Comparison of ENCODE assay signal across 10 cellular contexts in the genomic region with DNA sequence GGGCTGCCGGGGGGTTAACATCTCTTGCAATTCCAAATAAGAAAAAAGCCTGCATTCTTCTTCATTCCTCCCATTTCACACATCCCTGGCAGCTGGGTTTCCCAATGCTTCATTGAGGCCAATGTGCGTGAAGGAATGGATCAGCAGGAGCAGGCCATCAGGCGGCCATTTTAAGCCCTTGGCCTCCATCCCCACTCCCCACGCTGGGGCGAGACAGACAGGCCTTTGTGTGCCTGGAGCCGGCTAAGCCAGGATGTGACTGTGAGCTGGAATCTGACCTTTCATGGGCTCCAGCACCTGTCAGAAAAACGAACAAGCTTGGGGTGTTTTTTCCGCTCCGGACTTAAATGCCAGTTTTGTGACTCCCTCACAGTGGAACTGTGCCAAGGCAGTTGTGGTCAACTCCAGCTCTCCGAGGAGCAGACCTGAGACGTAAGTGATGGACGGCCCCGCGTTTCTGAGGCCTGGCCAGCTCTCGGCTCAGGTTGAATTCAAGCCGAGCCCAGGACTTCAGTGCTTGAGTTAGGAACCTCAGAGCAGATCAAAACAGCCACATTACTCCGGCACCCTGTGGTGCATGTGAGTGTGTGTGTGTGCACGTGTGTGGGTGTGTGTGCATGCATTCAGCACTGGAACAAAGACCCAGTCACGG.
DNase-seq lines count a peak whose midpoint lies in the region; ATAC-seq, FAIRE-seq and TF ChIP-seq lines count a peak whose summit lies in the region.
"Had no signal": no experiment of that assay in that cellular context is flagged by ENCODE, and none has a peak within 500 bp of the region (broad histone marks: within the 10 kb centered on the region; RNA-seq: fewer than 3 reads in every experiment).

No MANE protein-coding gene starts in this region.

- H3K4me3 Mint-ChIP-seq in activated CD4-positive, alpha-beta T cell treated with anti-CD3 and anti-CD28 coated beads for 36 hours, result no peak overlapping the region
- no peak overlapping the region for H3K4me3 Mint-ChIP-seq in activated CD4-positive, alpha-beta T cell treated with anti-CD3 and anti-CD28 coated beads, Interleukin-2, amount 10 ng/mL, durations not matched to agents 7 days and 5 days
- no peak overlapping the region for H3K4me3 Mint-ChIP-seq in CD4-positive, alpha-beta memory T cell

- WGBS in K562 (ENCODE audit: insufficient coverage, low coverage, missing lambda C conversion rate), result 25% methylated on average over 16 of the region's 19 CpGs
- WGBS in right cardiac atrium, result 73% methylated on average over 19 of the region's 19 CpGs

- H3K79me2 ChIP-seq in K562 (ENCODE audit: control insufficient read depth, insufficient read depth, low read length), result no peaks in the 10 kb centered on the region

- peaks cover 2% of the 10 kb centered on the region; the same call in 1 of the 2 replicates for H3K9me3 ChIP-seq in K562 (replicated peaks; ENCODE audit: control insufficient read depth, insufficient read depth, low read depth, low read length)
- H3K9me3 ChIP-seq in right cardiac atrium (ENCODE audit: control insufficient read depth, low read length), result peaks cover 2% of the 10 kb centered on the region
- H3K9me3 ChIP-seq in CD4-positive, alpha-beta memory T cell (ENCODE audit: control insufficient read depth in 1 of 2, low read length in 2 of 2), result peaks cover 0 to 4% of the 10 kb centered on the region in 2 donors

- H3K4me3 ChIP-seq in HFF-Myc (replicated peaks; ENCODE audit: low read depth, low read length), result no peak overlapping the region
- no peak overlapping the region for H3K4me3 ChIP-seq in K562
- H3K4me3 ChIP-seq in right cardiac atrium (ENCODE audit: low read length), result no peak overlapping the region
- H3K4me3 ChIP-seq in rectal smooth muscle tissue (ENCODE audit: low read length), result no peak overlapping the region
- no peak overlapping the region for H3K4me3 ChIP-seq in CD4-positive, alpha-beta memory T cell (ENCODE audit: low read length in 2 of 2)

- in situ Hi-C loops in K562 (cut with MboI), result no loop called here

- H3K36me3 Mint-ChIP-seq in activated CD4-positive, alpha-beta T cell treated with anti-CD3 and anti-CD28 coated beads for 36 hours (ENCODE audit: low read depth), result no peaks in the 10 kb centered on the region
- H3K36me3 Mint-ChIP-seq in activated CD4-positive, alpha-beta T cell treated with anti-CD3 and anti-CD28 coated beads, Interleukin-2, amount 10 ng/mL, durations not matched to agents 7 days and 5 days (ENCODE audit: low read depth), result no peaks in the 10 kb centered on the region
- peaks cover 3 to 7% of the 10 kb centered on the region in 2 donors for H3K36me3 Mint-ChIP-seq in CD4-positive, alpha-beta memory T cell

- H3K9me1 ChIP-seq in K562 (ENCODE audit: control insufficient read depth, insufficient read depth, low read length), result no peaks in the 10 kb centered on the region

- no peak for TF ChIP-seq RAD21 in K562 (CRISPR knock-in tag; conservative IDR thresholded peaks at IDR 0.05 in 1 of 2, IDR thresholded peaks at IDR 0.05 in 1 of 2)

- H3K27me3 ChIP-seq in K562 (ENCODE audit: control insufficient read depth in 2 of 2, insufficient read depth in 2 of 2, low read length in 2 of 2) (no peaks in the 10 kb centered on the region; a peak in 1 of 5 replicates), right cardiac atrium (ENCODE audit: control insufficient read depth, insufficient read depth) (no peaks in the 10 kb centered on the region), rectal smooth muscle tissue (ENCODE audit: control insufficient read depth, insufficient read depth, low read length) (no peaks in the 10 kb centered on the region)
- H3K27me3 ChIP-seq in CD4-positive, alpha-beta memory T cell (ENCODE audit: insufficient read depth, low read length), result no peaks in the 10 kb centered on the region
- H3K27me3 ChIP-seq: foreskin keratinocyte had no signal

- no peak for FAIRE-seq in K562 (lab: Jason Lieb, UNC)

- peaks cover 16% of the 10 kb centered on the region for H3K9me3 Mint-ChIP-seq in activated CD4-positive, alpha-beta T cell treated with anti-CD3 and anti-CD28 coated beads for 36 hours (ENCODE audit: low read depth)
- H3K9me3 Mint-ChIP-seq in activated CD4-positive, alpha-beta T cell treated with anti-CD3 and anti-CD28 coated beads, Interleukin-2, amount 10 ng/mL, durations not matched to agents 7 days and 5 days, result peaks cover 21% of the 10 kb centered on the region
- H3K9me3 Mint-ChIP-seq in CD4-positive, alpha-beta memory T cell, result peaks cover 6 to 26% (median 18%) of the 10 kb centered on the region in 8 donors

- H3K4me1 ChIP-seq in K562 (replicated peaks in 1 of 2; ENCODE audit: control insufficient read depth in 2 of 2, insufficient read depth in 2 of 2, low read length in 2 of 2) (no peaks in the 10 kb centered on the region; a peak in 2 of 5 replicates), right cardiac atrium (ENCODE audit: control insufficient read depth, insufficient read depth, low read length) (no peaks in the 10 kb centered on the region), rectal smooth muscle tissue (ENCODE audit: control insufficient read depth, insufficient read depth, low read length) (peaks cover 4% of the 10 kb centered on the region)
- no peaks in the 10 kb centered on the region for H3K4me1 ChIP-seq in CD4-positive, alpha-beta memory T cell (ENCODE audit: insufficient read depth, low read length)

- TF ChIP-seq EP300 in K562 (IDR thresholded peaks at IDR 0.05; ENCODE audit: low read length), result no peak

- no peak for ATAC-seq in K562
- ATAC-seq in right cardiac atrium, result peak; percentile 41 to 81
- no peak for ATAC-seq in activated CD4-positive, alpha-beta T cell treated with anti-CD3 and anti-CD28 coated beads for 36 hours
- ATAC-seq: foreskin keratinocyte had no signal

- H3K4me1 Mint-ChIP-seq in activated CD4-positive, alpha-beta T cell treated with anti-CD3 and anti-CD28 coated beads for 36 hours, result no peaks in the 10 kb centered on the region
- H3K4me1 Mint-ChIP-seq in activated CD4-positive, alpha-beta T cell treated with anti-CD3 and anti-CD28 coated beads, Interleukin-2, amount 10 ng/mL, durations not matched to agents 7 days and 5 days, result no peaks in the 10 kb centered on the region
- H3K4me1 Mint-ChIP-seq in CD4-positive, alpha-beta memory T cell, result no peaks in the 10 kb centered on the region

- TF ChIP-seq POLR2A in K562 (conservative IDR thresholded peaks at IDR 0.05), result no peak

- intact Hi-C loops in K562 (cut with micrococcal nuclease), result no loop called here
- intact Hi-C loops in right cardiac atrium (cut with DNase I), result no loop called here
- intact Hi-C loops in activated CD4-positive, alpha-beta T cell treated with anti-CD3 and anti-CD28 coated beads for 36 hours (cut with DNase I, micrococcal nuclease), result no loop called here
- intact Hi-C loops in CD4-positive, alpha-beta memory T cell (cut with micrococcal nuclease), result no loop called here

- POLR2A ChIA-PET in K562 (lab: Yijun Ruan, JAX), result interaction anchor here (0.6 to 1.1 kb wide), 2 partner anchors 8 to 162 kb away, joined by 3 read pairs; no protein-coding TSS in a partner anchor
- POLR2A ChIA-PET in activated CD4-positive, alpha-beta T cell treated with anti-CD3 and anti-CD28 coated beads for 36 hours (lab: Charles Lee), result no interaction called here
- POLR2A ChIA-PET in activated CD4-positive, alpha-beta T cell treated with anti-CD3 and anti-CD28 coated beads, Interleukin-2, amount 10 ng/mL, durations not matched to agents 7 days and 5 days (lab: Charles Lee), result no interaction called here
- POLR2A ChIA-PET in CD4-positive, alpha-beta memory T cell (lab: Charles Lee; ENCODE audit: partially characterized antibody), result no interaction called here

- no peak overlapping the region for H3K27ac Mint-ChIP-seq in activated CD4-positive, alpha-beta T cell treated with anti-CD3 and anti-CD28 coated beads for 36 hours
- H3K27ac Mint-ChIP-seq in activated CD4-positive, alpha-beta T cell treated with anti-CD3 and anti-CD28 coated beads, Interleukin-2, amount 10 ng/mL, durations not matched to agents 7 days and 5 days, result no peak overlapping the region
- no peak overlapping the region for H3K27ac Mint-ChIP-seq in CD4-positive, alpha-beta memory T cell

- H2AFZ ChIP-seq in K562 (ENCODE audit: low read depth, low read length), result peak overlapping the region; percentile 72

- H4K20me1 ChIP-seq in K562 (replicated peaks; ENCODE audit: control insufficient read depth, insufficient read depth, low read length), result no peaks in the 10 kb centered on the region

- H3K36me3 ChIP-seq in K562 (ENCODE audit: control insufficient read depth, insufficient read depth, low read length) (no peaks in the 10 kb centered on the region), rectal smooth muscle tissue (ENCODE audit: control insufficient read depth, insufficient read depth, low read length) (no peaks in the 10 kb centered on the region)
- no peaks in the 10 kb centered on the region for H3K36me3 ChIP-seq in CD4-positive, alpha-beta memory T cell (ENCODE audit: insufficient read depth, low read length)

- CTCF ChIA-PET in K562 (lab: Yijun Ruan, JAX; ENCODE audit: low intra/inter-chr PET ratio), result no interaction called here
- CTCF ChIA-PET in activated CD4-positive, alpha-beta T cell treated with anti-CD3 and anti-CD28 coated beads for 36 hours (lab: Charles Lee), result interaction anchor here (0.9 kb wide), 1 partner anchor 21 kb away, joined by 4 read pairs; no protein-coding TSS in a partner anchor
- CTCF ChIA-PET in activated CD4-positive, alpha-beta T cell treated with anti-CD3 and anti-CD28 coated beads, Interleukin-2, amount 10 ng/mL, durations not matched to agents 7 days and 5 days (lab: Charles Lee), result no interaction called here
- CTCF ChIA-PET in CD4-positive, alpha-beta memory T cell (lab: Charles Lee; ENCODE audit: partially characterized antibody), result no interaction called here

- BruUV-seq in K562 (replicated peaks; lab: Mats Ljungman, UMichigan), result no TSS peak

- TF ChIP-seq CTCF in HFF-Myc (IDR thresholded peaks at IDR 0.05; ENCODE audit: low read depth, low read length, missing control alignments) (no peak), K562 (IDR thresholded peaks at IDR 0.05 in 2 of 3, conservative IDR thresholded peaks at IDR 0.05 in 1 of 3; ENCODE audit: insufficient read depth in 2 of 3, low read depth in 1 of 3, low read length in 3 of 3) (no peak)

- H3K27ac ChIP-seq in K562 (ENCODE audit: extremely low read depth, low read depth, low read length) (no peak overlapping the region), right cardiac atrium (ENCODE audit: low read length) (no peak overlapping the region), rectal smooth muscle tissue (ENCODE audit: low read depth, low read length) (peak overlapping the region; percentile 23)
- no peak overlapping the region for H3K27ac ChIP-seq in CD4-positive, alpha-beta memory T cell (ENCODE audit: low read depth, low read length)
- H3K27ac ChIP-seq: foreskin keratinocyte had no signal

- no peak overlapping the region for H3K9ac ChIP-seq in K562 (ENCODE audit: insufficient read depth in 1 of 2, low read depth in 2 of 2, low read length in 2 of 2)
- no peak overlapping the region for H3K9ac ChIP-seq in rectal smooth muscle tissue (ENCODE audit: low read length)

- no peak overlapping the region for H3K4me2 ChIP-seq in K562 (ENCODE audit: insufficient read depth, low read length)

- peak; percentile 95 for DNase-seq in HFF-Myc (ENCODE audit: extremely low read depth, low read depth)
- DNase-seq in K562 (ENCODE audit: extremely low read depth in 1 of 4, low spot score in 3 of 4), result no peak
- peak in 2 of 3 donors; percentile 58 to 64 for DNase-seq in right cardiac atrium
- no peak for DNase-seq in activated CD4-positive, alpha-beta T cell treated with anti-CD3 and anti-CD28 coated beads for 36 hours
- DNase-seq in cortex of kidney (lab: John Stamatoyannopoulos, UW), result no peak
- DNase-seq in activated CD4-positive, alpha-beta T cell treated with anti-CD3 and anti-CD28 coated beads, Interleukin-2, amount 10 ng/mL, durations not matched to agents 7 days and 5 days, result no peak
- no peak for DNase-seq in CD4-positive, alpha-beta memory T cell
- DNase-seq: foreskin keratinocyte; stimulated activated CD4-positive, alpha-beta T cell treated with anti-CD3 and anti-CD28 coated beads, Interleukin-2, amount 100 ng/mL, for 48 hours had no signal

- H3K27me3 Mint-ChIP-seq in activated CD4-positive, alpha-beta T cell treated with anti-CD3 and anti-CD28 coated beads for 36 hours, result peaks cover 15% of the 10 kb centered on the region
- H3K27me3 Mint-ChIP-seq in activated CD4-positive, alpha-beta T cell treated with anti-CD3 and anti-CD28 coated beads, Interleukin-2, amount 10 ng/mL, durations not matched to agents 7 days and 5 days, result peaks cover 4% of the 10 kb centered on the region
- H3K27me3 Mint-ChIP-seq in CD4-positive, alpha-beta memory T cell, result peaks cover 4 to 9% of the 10 kb centered on the region in 2 donors

Comparison
In these comparisons a context has a peak if more than half of its experiments do, and no peak if none do; other contexts are left out.
1. DNase-seq: peak in HFF-Myc (single experiment) and right cardiac atrium (2 of 3); none in K562 (0 of 4), activated CD4-positive, alpha-beta T cell treated with anti-CD3 and anti-CD28 coated beads for 36 hours (single experiment), cortex of kidney (single experiment), activated CD4-positive, alpha-beta T cell treated with anti-CD3 and anti-CD28 coated beads, Interleukin-2, amount 10 ng/mL, durations not matched to agents 7 days and 5 days (single experiment) and CD4-positive, alpha-beta memory T cell (0 of 5).
2. ATAC-seq: peak in right cardiac atrium (2 of 2); none in K562 (single experiment) and activated CD4-positive, alpha-beta T cell treated with anti-CD3 and anti-CD28 coated beads for 36 hours (single experiment).